16 cellular contexts compared by ENCODE assay signal in genomic region chr11:129613076-129613475, GRCh38.
"Had no signal": no experiment of that assay in that cellular context is flagged by ENCODE, and none has a peak within 500 bp of the region (broad histone marks: within the 10 kb centered on the region; RNA-seq: fewer than 3 reads in every experiment).

No MANE protein-coding gene starts in this region.

- H3K36me3 ChIP-seq: left ventricle myocardium inferior, tibial artery, vagina had no signal

- H3K36me3 Mint-ChIP-seq: activated naive CD8-positive, alpha-beta T cell treated with anti-CD3 and anti-CD28 coated beads for 36 hours had no signal

- H3K27ac ChIP-seq: left ventricle myocardium inferior, tibial artery, vagina had no signal

- H3K9me3 Mint-ChIP-seq: activated CD8-positive, alpha-beta T cell treated with anti-CD3 and anti-CD28 coated beads for 36 hours; activated naive CD8-positive, alpha-beta T cell treated with anti-CD3 and anti-CD28 coated beads for 36 hours; activated T-cell treated with anti-CD3 and anti-CD28 coated beads, Interleukin-2, amount 50 U/mL, for 72 hours; stimulated activated effector memory CD8-positive, alpha-beta T cell treated with anti-CD3 and anti-CD28 coated beads, Interleukin-12 subunit alpha, Interleukin-12 subunit beta, amount 100 ng/mL, for 72 hours had no signal

- H3K4me1 ChIP-seq: left ventricle myocardium inferior, tibial artery had no signal

- H3K4me1 Mint-ChIP-seq: activated naive CD8-positive, alpha-beta T cell treated with anti-CD3 and anti-CD28 coated beads for 36 hours; stimulated activated effector memory CD8-positive, alpha-beta T cell treated with anti-CD3 and anti-CD28 coated beads, Interleukin-12 subunit alpha, Interleukin-12 subunit beta, amount 100 ng/mL, for 72 hours had no signal

- H3K4me3 Mint-ChIP-seq: activated CD8-positive, alpha-beta T cell treated with anti-CD3 and anti-CD28 coated beads for 36 hours; activated naive CD8-positive, alpha-beta T cell treated with anti-CD3 and anti-CD28 coated beads for 36 hours; activated T-cell treated with anti-CD3 and anti-CD28 coated beads, Interleukin-2, amount 50 U/mL, for 72 hours; stimulated activated effector memory CD8-positive, alpha-beta T cell treated with anti-CD3 and anti-CD28 coated beads, Interleukin-12 subunit alpha, Interleukin-12 subunit beta, amount 100 ng/mL, for 72 hours had no signal

- FAIRE-seq: colon, islet of Langerhans had no signal

- H3K27me3 ChIP-seq: vagina had no signal

- ATAC-seq: activated CD8-positive, alpha-beta T cell treated with anti-CD3 and anti-CD28 coated beads for 36 hours; activated T-cell treated with anti-CD3 and anti-CD28 coated beads, Interleukin-2, amount 50 U/mL, for 72 hours; stimulated activated effector memory CD8-positive, alpha-beta T cell treated with anti-CD3 and anti-CD28 coated beads, Interleukin-12 subunit alpha, Interleukin-12 subunit beta, amount 100 ng/mL, for 72 hours had no signal

- DNase-seq: activated CD4-positive, alpha-beta T cell treated with anti-CD3 and anti-CD28 coated beads for 1 hour; activated CD8-positive, alpha-beta memory T cell treated with anti-CD3 and anti-CD28 coated beads, Interleukin-2, amount 50 U/mL, for 4 hours; activated CD8-positive, alpha-beta T cell treated with anti-CD3 and anti-CD28 coated beads for 36 hours; activated gamma-delta T cell treated with Interleukin-2 at 50 U/mL for 16 hours; activated naive CD8-positive, alpha-beta T cell treated with anti-CD3 and anti-CD28 coated beads for 36 hours; activated T-cell treated with anti-CD3 and anti-CD28 coated beads, Interleukin-2, amount 50 U/mL, for 72 hours; anterior cingulate cortex; effector CD4-positive, alpha-beta T cell; left ventricle myocardium inferior; midbrain; T-helper 9 cell; tibial artery had no signal

- H3K9me3 ChIP-seq: left ventricle myocardium inferior, tibial artery, vagina had no signal

- H3K4me3 ChIP-seq: left ventricle myocardium inferior, tibial artery, vagina had no signal

- H3K27ac Mint-ChIP-seq: activated CD8-positive, alpha-beta T cell treated with anti-CD3 and anti-CD28 coated beads for 36 hours; activated naive CD8-positive, alpha-beta T cell treated with anti-CD3 and anti-CD28 coated beads for 36 hours; activated T-cell treated with anti-CD3 and anti-CD28 coated beads, Interleukin-2, amount 50 U/mL, for 72 hours; stimulated activated effector memory CD8-positive, alpha-beta T cell treated with anti-CD3 and anti-CD28 coated beads, Interleukin-12 subunit alpha, Interleukin-12 subunit beta, amount 100 ng/mL, for 72 hours had no signal
